In genomic region chr4:36471903-36472302, GRCh38 we compare ENCODE assay signal across 29 cellular contexts.
"Had no signal": no experiment of that assay in that cellular context is flagged by ENCODE, and none has a peak within 500 bp of the region (broad histone marks: within the 10 kb centered on the region; RNA-seq: fewer than 3 reads in every experiment).

No MANE protein-coding gene starts in this region.

- H3K27ac ChIP-seq: colonic mucosa, coronary artery, dorsolateral prefrontal cortex, epithelial cell of prostate, esophagus muscularis mucosa, esophagus squamous epithelium, foreskin keratinocyte, gastrocnemius medialis, gastroesophageal sphincter, heart left ventricle, heart right ventricle, hepatocyte had no signal

- ATAC-seq: effector memory CD8-positive, alpha-beta T cell; esophagus mucosa; foreskin keratinocyte; gastrocnemius medialis; gastroesophageal sphincter; heart left ventricle; heart right ventricle had no signal

- H3K79me2 ChIP-seq: hepatocyte had no signal

- H3K4me3 ChIP-seq: colonic mucosa, coronary artery, dorsolateral prefrontal cortex, esophagus muscularis mucosa, esophagus squamous epithelium, gastrocnemius medialis, gastroesophageal sphincter, heart left ventricle, heart right ventricle, hepatocyte had no signal

- H3K27me3 ChIP-seq: colonic mucosa, dorsolateral prefrontal cortex, esophagus muscularis mucosa, esophagus squamous epithelium, foreskin keratinocyte, gastrocnemius medialis, gastroesophageal sphincter, heart left ventricle, heart right ventricle, hepatocyte had no signal

- H3K36me3 ChIP-seq: colonic mucosa, esophagus muscularis mucosa, esophagus squamous epithelium, gastrocnemius medialis, gastroesophageal sphincter, heart left ventricle, heart right ventricle had no signal

- FAIRE-seq: colon, endometrium, endothelial cell of umbilical vein, frontal cortex had no signal

- DNase-seq: colonic mucosa; cortex of kidney; dermis blood vessel endothelial cell; dorsolateral prefrontal cortex; effector CD4-positive, alpha-beta T cell; effector CD8-positive, alpha-beta T cell; effector memory CD4-positive, alpha-beta T cell; effector memory CD8-positive, alpha-beta T cell; endodermal cell; erythroblast; esophagus squamous epithelium; foreskin fibroblast; foreskin keratinocyte; foreskin melanocyte; gastrocnemius medialis; glutamatergic neuron; head of caudate nucleus; heart left ventricle; heart right ventricle had no signal

- H3K4me2 ChIP-seq: hepatocyte had no signal

- H3K4me1 ChIP-seq: colonic mucosa, esophagus muscularis mucosa, esophagus squamous epithelium, foreskin keratinocyte, gastrocnemius medialis, gastroesophageal sphincter, heart left ventricle, heart right ventricle had no signal

- H2AFZ ChIP-seq: hepatocyte had no signal

- H3K9me3 ChIP-seq: colonic mucosa, esophagus muscularis mucosa, esophagus squamous epithelium, gastrocnemius medialis, gastroesophageal sphincter, heart left ventricle, heart right ventricle had no signal
